Comparison of ENCODE assay signal across 8 cellular contexts in genomic region chr19:20078696-20079095, GRCh38. TPM values are rescaled to one million over a fixed set of nuclear protein-coding genes. Genes with fewer than 3 reads are reported as not detected.
A peak's percentile ranks its signal among the peaks of the same experiment; 100 is the strongest.
DNase-seq lines count a peak whose midpoint lies in the region; ATAC-seq, FAIRE-seq and TF ChIP-seq lines count a peak whose summit lies in the region.

No MANE protein-coding gene starts in this region.

- H3K36me3 Mint-ChIP-seq in activated CD4-positive, alpha-beta memory T cell treated with anti-CD3 and anti-CD28 coated beads, Interleukin-2, amount 10 ng/mL, durations not matched to agents 7 days and 5 days (ENCODE audit: low read depth), result peaks cover 60% of the 10 kb centered on the region

- H3K9me3 Mint-ChIP-seq in activated CD4-positive, alpha-beta memory T cell treated with anti-CD3 and anti-CD28 coated beads, Interleukin-2, amount 10 ng/mL, durations not matched to agents 7 days and 5 days, result peaks cover 36% of the 10 kb centered on the region

- ATAC-seq in gastroesophageal sphincter (no peak), pancreas (peak; percentile 15 to 58 (median 44)), GM18520 (IDR thresholded peaks at IDR 0.05; ENCODE audit: unreplicated experiment) (no peak)

- H3K36me3 ChIP-seq in gastroesophageal sphincter (no peaks in the 10 kb centered on the region), pancreas (no peaks in the 10 kb centered on the region)

- H3K4me3 Mint-ChIP-seq in activated CD4-positive, alpha-beta memory T cell treated with anti-CD3 and anti-CD28 coated beads, Interleukin-2, amount 10 ng/mL, durations not matched to agents 7 days and 5 days, result peak overlapping the region; percentile 87

- POLR2A ChIA-PET in activated CD4-positive, alpha-beta memory T cell treated with anti-CD3 and anti-CD28 coated beads, Interleukin-2, amount 10 ng/mL, durations not matched to agents 7 days and 5 days (lab: Charles Lee), result interaction anchor here (0.8 to 2.3 kb wide), 13 partner anchors 27 to 1688 kb away, joined by 3 to 17 read pairs (median 7); partner anchors contain the start of genes ZNF100, ZNF253, ZNF429 and ZNF486

- FAIRE-seq in pancreas (lab: Jason Lieb, UNC), result no peak

- H3K27me3 ChIP-seq in gastroesophageal sphincter (no peaks in the 10 kb centered on the region), pancreas (no peaks in the 10 kb centered on the region)

- DNase-seq in NCI-H146 (lab: John Stamatoyannopoulos, UW), result peak; percentile 9
- no peak for DNase-seq in NCI-H146 treated with DMSO at 0.1 percent for 48 hours (lab: John Stamatoyannopoulos, UW; ENCODE audit: unreplicated experiment)
- peak; percentile 20 for DNase-seq in activated CD4-positive, alpha-beta memory T cell treated with anti-CD3 and anti-CD28 coated beads, Interleukin-2, amount 10 ng/mL, durations not matched to agents 7 days and 5 days
- peak in 5 of 6 donors; percentile 5 to 60 (median 22) for DNase-seq in pancreas
- DNase-seq in NCI-H524 (lab: John Stamatoyannopoulos, UW), result no peak
- DNase-seq in NCI-H526 treated with DMSO at 0.1 percent for 48 hours (lab: John Stamatoyannopoulos, UW), result no peak

- H3K27ac ChIP-seq in gastroesophageal sphincter (peak overlapping the region in 3 of 4 donors; percentile 46 to 75 (median 67)), pancreas (peak overlapping the region in 1 of 4 donors; percentile 2)

- TF ChIP-seq EP300 in gastroesophageal sphincter (IDR thresholded peaks at IDR 0.05), result no peak

- H3K4me3 ChIP-seq in gastroesophageal sphincter (peak overlapping the region; percentile 45 to 55), pancreas (peak overlapping the region; percentile 35 to 52 (median 45))

- peak overlapping the region; percentile 65 for H3K27ac Mint-ChIP-seq in activated CD4-positive, alpha-beta memory T cell treated with anti-CD3 and anti-CD28 coated beads, Interleukin-2, amount 10 ng/mL, durations not matched to agents 7 days and 5 days

- no peaks in the 10 kb centered on the region for H3K27me3 Mint-ChIP-seq in activated CD4-positive, alpha-beta memory T cell treated with anti-CD3 and anti-CD28 coated beads, Interleukin-2, amount 10 ng/mL, durations not matched to agents 7 days and 5 days

- peaks cover 18% of the 10 kb centered on the region for H3K4me1 Mint-ChIP-seq in activated CD4-positive, alpha-beta memory T cell treated with anti-CD3 and anti-CD28 coated beads, Interleukin-2, amount 10 ng/mL, durations not matched to agents 7 days and 5 days

- CTCF ChIA-PET in activated CD4-positive, alpha-beta memory T cell treated with anti-CD3 and anti-CD28 coated beads, Interleukin-2, amount 10 ng/mL, durations not matched to agents 7 days and 5 days (lab: Charles Lee), result interaction anchor here (0.7 kb wide), 2 partner anchors 23 to 736 kb away, joined by 3 to 4 read pairs; no protein-coding TSS in a partner anchor

- intact Hi-C loops in pancreas (cut with DNase I), result no loop called here

- no peak for TF ChIP-seq CTCF in gastroesophageal sphincter (IDR thresholded peaks at IDR 0.05)
- TF ChIP-seq CTCF in pancreas (IDR thresholded peaks at IDR 0.05), result no peak

- 0% methylated on average over 8 to 12 of the region's 19 CpGs for WGBS in gastroesophageal sphincter (ENCODE audit: low coverage in 1 of 2), 2 donors
- WGBS in pancreas, 2 donors, result 3% methylated on average over 19 of the region's 19 CpGs

- H3K9me3 ChIP-seq in gastroesophageal sphincter (no peaks in the 10 kb centered on the region), pancreas (no peaks in the 10 kb centered on the region)

- TF ChIP-seq POLR2A in gastroesophageal sphincter (IDR thresholded peaks at IDR 0.05), result no peak

- H3K4me1 ChIP-seq in gastroesophageal sphincter (peaks cover 0 to 18% (median 0%) of the 10 kb centered on the region in 3 donors), pancreas (peaks cover 0 to 4% (median 4%) of the 10 kb centered on the region in 3 donors)

RNA-seq across cellular contexts. Expression of gene ZNF90, which starts 0.9 kb away (rescaled TPM):
- total RNA-seq in activated CD4-positive, alpha-beta memory T cell treated with anti-CD3 and anti-CD28 coated beads, Interleukin-2, amount 10 ng/mL, durations not matched to agents 7 days and 5 days, result 1 to 10 TPM; 7.8 to 8.5 TPM
- total RNA-seq in gastroesophageal sphincter (1 to 10 TPM in 3 of 4 donors, under 1 TPM in 1; 0.12 to 2.5 (median 1.6) TPM), pancreas (1 to 10 TPM; 1.1 to 4.1 (median 2.7) TPM)
- polyA plus RNA-seq in pancreas, result 1 to 10 TPM; 2.5 to 3.4 TPM

RNA-seq across cellular contexts. Expression of gene ZNF682, which starts 39.4 kb away (rescaled TPM):
- total RNA-seq in activated CD4-positive, alpha-beta memory T cell treated with anti-CD3 and anti-CD28 coated beads, Interleukin-2, amount 10 ng/mL, durations not matched to agents 7 days and 5 days, result 1 to 10 TPM; 4.8 to 5.5 TPM
- total RNA-seq in gastroesophageal sphincter (1 to 10 TPM; 1.6 to 5.9 (median 3.8) TPM), pancreas (1 to 10 TPM; 1.3 to 3.2 (median 2.8) TPM)
- 1 to 10 TPM; 6.3 to 7.3 TPM for polyA plus RNA-seq in pancreas

Comparison
In these comparisons a context has a peak if more than half of its experiments do, and no peak if none do; other contexts are left out.
1. DNase-seq: peak in NCI-H146 (single experiment), activated CD4-positive, alpha-beta memory T cell treated with anti-CD3 and anti-CD28 coated beads, Interleukin-2, amount 10 ng/mL, durations not matched to agents 7 days and 5 days (single experiment) and pancreas (5 of 6); none in NCI-H146 treated with DMSO at 0.1 percent for 48 hours (single experiment), NCI-H524 (0 of 2) and NCI-H526 treated with DMSO at 0.1 percent for 48 hours (single experiment).
2. ATAC-seq: peak in pancreas (4 of 4); none in gastroesophageal sphincter (single experiment) and GM18520 (single experiment).